Comparison of ENCODE assay signal across 23 cellular contexts in genomic region chr14:101583006-101583708, GRCh38. TPM values are rescaled to one million over a fixed set of nuclear protein-coding genes. Genes with fewer than 3 reads are reported as not detected.
"Had no signal": no experiment of that assay in that cellular context is flagged by ENCODE, and none has a peak within 500 bp of the region (broad histone marks: within the 10 kb centered on the region; RNA-seq: fewer than 3 reads in every experiment).

No MANE protein-coding gene starts in this region.

- H3K27ac ChIP-seq: Peyer's patch, RWPE1, SJSA1 had no signal

- H3K4me3 ChIP-seq: MG63, Peyer's patch, SJSA1 had no signal

- H3K9me3 Mint-ChIP-seq: activated CD4-positive, alpha-beta memory T cell treated with anti-CD3 and anti-CD28 coated beads for 36 hours; activated CD4-positive, alpha-beta T cell treated with anti-CD3 and anti-CD28 coated beads, Interleukin-2, amount 10 ng/mL, durations not matched to agents 7 days and 5 days; activated naive CD4-positive, alpha-beta T cell treated with anti-CD3 and anti-CD28 coated beads for 36 hours; activated naive CD8-positive, alpha-beta T cell treated with anti-CD3 and anti-CD28 coated beads for 36 hours; activated T-helper 17 cell treated with anti-CD3 and anti-CD28 coated beads, Interleukin-2, amount 50 U/mL, for 72 hours; T-helper 1 cell treated with Interleukin-12 subunit alpha and Interleukin-12 subunit beta and Interleukin-4 antibody, amounts not matched to agents 30 μg/mL and 1 μg/mL, for 36 hours had no signal

- H3K27me3 ChIP-seq: MG63, Peyer's patch, SJSA1 had no signal

- H3K36me3 ChIP-seq: MG63, Peyer's patch, SJSA1 had no signal

- H3K36me3 Mint-ChIP-seq: activated CD4-positive, alpha-beta memory T cell treated with anti-CD3 and anti-CD28 coated beads for 36 hours; activated naive CD8-positive, alpha-beta T cell treated with anti-CD3 and anti-CD28 coated beads for 36 hours had no signal

- H3K9me3 ChIP-seq: MG63, Peyer's patch, SJSA1 had no signal

- H3K27me3 Mint-ChIP-seq: activated CD4-positive, alpha-beta memory T cell treated with anti-CD3 and anti-CD28 coated beads for 36 hours; activated naive CD8-positive, alpha-beta T cell treated with anti-CD3 and anti-CD28 coated beads for 36 hours; activated T-helper 17 cell treated with anti-CD3 and anti-CD28 coated beads, Interleukin-2, amount 50 U/mL, for 72 hours had no signal

- H3K27ac Mint-ChIP-seq: activated CD4-positive, alpha-beta memory T cell treated with anti-CD3 and anti-CD28 coated beads for 36 hours; activated CD4-positive, alpha-beta T cell treated with anti-CD3 and anti-CD28 coated beads, Interleukin-2, amount 10 ng/mL, durations not matched to agents 7 days and 5 days; activated naive CD4-positive, alpha-beta T cell treated with anti-CD3 and anti-CD28 coated beads for 36 hours; activated naive CD8-positive, alpha-beta T cell treated with anti-CD3 and anti-CD28 coated beads for 36 hours; activated T-helper 17 cell treated with anti-CD3 and anti-CD28 coated beads, Interleukin-2, amount 50 U/mL, for 72 hours; T-helper 1 cell treated with Interleukin-12 subunit alpha and Interleukin-12 subunit beta and Interleukin-4 antibody, amounts not matched to agents 30 μg/mL and 1 μg/mL, for 36 hours had no signal

- H3K4me1 ChIP-seq: Peyer's patch, SJSA1 had no signal

- H3K4me3 Mint-ChIP-seq: activated CD4-positive, alpha-beta memory T cell treated with anti-CD3 and anti-CD28 coated beads for 36 hours; activated CD4-positive, alpha-beta T cell treated with anti-CD3 and anti-CD28 coated beads, Interleukin-2, amount 10 ng/mL, durations not matched to agents 7 days and 5 days; activated naive CD4-positive, alpha-beta T cell treated with anti-CD3 and anti-CD28 coated beads for 36 hours; activated naive CD8-positive, alpha-beta T cell treated with anti-CD3 and anti-CD28 coated beads for 36 hours; activated T-helper 17 cell treated with anti-CD3 and anti-CD28 coated beads, Interleukin-2, amount 50 U/mL, for 72 hours; T-helper 1 cell treated with Interleukin-12 subunit alpha and Interleukin-12 subunit beta and Interleukin-4 antibody, amounts not matched to agents 30 μg/mL and 1 μg/mL, for 36 hours had no signal

- H3K4me1 Mint-ChIP-seq: activated CD4-positive, alpha-beta T cell treated with anti-CD3 and anti-CD28 coated beads, Interleukin-2, amount 10 ng/mL, durations not matched to agents 7 days and 5 days; activated naive CD8-positive, alpha-beta T cell treated with anti-CD3 and anti-CD28 coated beads for 36 hours; activated T-helper 17 cell treated with anti-CD3 and anti-CD28 coated beads, Interleukin-2, amount 50 U/mL, for 72 hours had no signal

- DNase-seq: activated CD4-positive, alpha-beta memory T cell treated with anti-CD3 and anti-CD28 coated beads for 36 hours; activated CD4-positive, alpha-beta T cell treated with anti-CD3 and anti-CD28 coated beads, Interleukin-2, amount 10 ng/mL, durations not matched to agents 7 days and 5 days; activated CD4-positive, CD25-positive, alpha-beta regulatory T cell; activated CD8-positive, alpha-beta memory T cell treated with anti-CD3 and anti-CD28 coated beads for 24 hours; activated gamma-delta T cell; activated naive CD4-positive, alpha-beta T cell treated with anti-CD3 and anti-CD28 coated beads for 36 hours; activated naive CD8-positive, alpha-beta T cell treated with anti-CD3 and anti-CD28 coated beads for 36 hours; activated T-cell treated with anti-CD3 and anti-CD28 coated beads, Interleukin-2, amount 50 U/mL, for 48 hours; anterior cingulate cortex; central memory CD4-positive, alpha-beta T cell; MG63; MV-4-11; NCI-H1105; NCI-H1436; NCI-H187; NCI-H2081; SHP77; T-helper 9 cell had no signal

RNA-seq across cellular contexts. Expression of gene DIO3, which starts 21.9 kb away (rescaled TPM):
- total RNA-seq: activated CD4-positive, alpha-beta memory T cell treated with anti-CD3 and anti-CD28 coated beads for 36 hours; activated CD4-positive, alpha-beta T cell treated with anti-CD3 and anti-CD28 coated beads, Interleukin-2, amount 10 ng/mL, durations not matched to agents 7 days and 5 days; activated naive CD4-positive, alpha-beta T cell treated with anti-CD3 and anti-CD28 coated beads for 36 hours; activated naive CD8-positive, alpha-beta T cell treated with anti-CD3 and anti-CD28 coated beads for 36 hours; activated T-helper 17 cell treated with anti-CD3 and anti-CD28 coated beads, Interleukin-2, amount 50 U/mL, for 72 hours; SJSA1 had no signal
